10 cellular contexts compared by ENCODE assay signal in genomic region chr6:21022343-21023107, GRCh38.
DNase-seq lines count a peak whose midpoint lies in the region; ATAC-seq, FAIRE-seq and TF ChIP-seq lines count a peak whose summit lies in the region.
"Had no signal": no experiment of that assay in that cellular context is flagged by ENCODE, and none has a peak within 500 bp of the region (broad histone marks: within the 10 kb centered on the region; RNA-seq: fewer than 3 reads in every experiment).

No MANE protein-coding gene starts in this region.

- H3K4me1 ChIP-seq in pancreas = peaks cover 0 to 22% (median 0%) of the 10 kb centered on the region in 3 donors

- TF ChIP-seq CTCF in GM10266 (IDR thresholded peaks at IDR 0.05; ENCODE audit: control insufficient read depth, insufficient read depth, low read depth, missing control alignments) = no peak
- TF ChIP-seq CTCF in brain (conservative IDR thresholded peaks at IDR 0.05) = no peak
- no peak for TF ChIP-seq CTCF in pancreas (IDR thresholded peaks at IDR 0.05)

- DNase-seq in GM10266 (ENCODE audit: extremely low spot score) (peak; percentile 30), LHCN-M2 (ENCODE audit: low read depth) (peak; percentile 27), pancreas (peak in 4 of 6 donors; percentile 18 to 59 (median 36)), D341Med (ENCODE audit: low spot score) (no peak), T-helper 17 cell (no peak), posterior cingulate gyrus (no peak)

- peak overlapping the region; percentile 14 to 81 (median 65) for H3K27ac ChIP-seq in pancreas
- H3K27ac ChIP-seq: HL-60 had no signal

- H3K4me3 Mint-ChIP-seq in brain = no peak overlapping the region
- H3K4me3 Mint-ChIP-seq in T-helper 17 cell = no peak overlapping the region

- H3K27me3 Mint-ChIP-seq in brain (peaks cover 2% of the 10 kb centered on the region), T-helper 17 cell (no peaks in the 10 kb centered on the region)

- H3K27ac Mint-ChIP-seq in brain = peak overlapping the region in 4 of 5 experiments; percentile 36 to 88 (median 76)
- no peak overlapping the region for H3K27ac Mint-ChIP-seq in T-helper 17 cell

- H3K9me3 Mint-ChIP-seq in brain = peaks cover 1 to 17% (median 3%) of the 10 kb centered on the region in 5 experiments

- ATAC-seq in GM21825 (IDR thresholded peaks at IDR 0.05; ENCODE audit: unreplicated experiment) (peak; percentile 95), pancreas (peak; percentile 84 to 91 (median 88)), T-helper 17 cell (no peak)

- intact Hi-C loops in pancreas (cut with DNase I) (no loop called here), posterior cingulate gyrus (cut with DNase I) (no loop called here)

- H3K27me3 ChIP-seq in pancreas = no peaks in the 10 kb centered on the region

- 50 to 56% methylated on average over 7 of the region's 7 CpGs for WGBS in pancreas, 2 donors

- peaks cover 12% of the 10 kb centered on the region for H3K36me3 Mint-ChIP-seq in brain
- H3K36me3 Mint-ChIP-seq in T-helper 17 cell (ENCODE audit: low read depth) = peaks cover 5% of the 10 kb centered on the region

- no peaks in the 10 kb centered on the region for H3K36me3 ChIP-seq in pancreas

- peaks cover 24% of the 10 kb centered on the region for H3K4me1 Mint-ChIP-seq in brain
- no peaks in the 10 kb centered on the region for H3K4me1 Mint-ChIP-seq in T-helper 17 cell

- H3K4me3 ChIP-seq in pancreas = no peak overlapping the region

- no peak for FAIRE-seq in pancreas (lab: Jason Lieb, UNC)
- FAIRE-seq: endometrium had no signal

- H3K9me3 ChIP-seq in pancreas (no peaks in the 10 kb centered on the region), T-helper 17 cell (ENCODE audit: control insufficient read depth, low read length, poor library complexity, severe bottlenecking) (no peaks in the 10 kb centered on the region)

Comparison
In these comparisons a context has a peak if more than half of its experiments do, and no peak if none do; other contexts are left out.
1. DNase-seq: peak in GM10266 (single experiment), LHCN-M2 (single experiment) and pancreas (4 of 6); none in D341Med (single experiment), T-helper 17 cell (0 of 3) and posterior cingulate gyrus (0 of 10).